In the genomic region with DNA sequence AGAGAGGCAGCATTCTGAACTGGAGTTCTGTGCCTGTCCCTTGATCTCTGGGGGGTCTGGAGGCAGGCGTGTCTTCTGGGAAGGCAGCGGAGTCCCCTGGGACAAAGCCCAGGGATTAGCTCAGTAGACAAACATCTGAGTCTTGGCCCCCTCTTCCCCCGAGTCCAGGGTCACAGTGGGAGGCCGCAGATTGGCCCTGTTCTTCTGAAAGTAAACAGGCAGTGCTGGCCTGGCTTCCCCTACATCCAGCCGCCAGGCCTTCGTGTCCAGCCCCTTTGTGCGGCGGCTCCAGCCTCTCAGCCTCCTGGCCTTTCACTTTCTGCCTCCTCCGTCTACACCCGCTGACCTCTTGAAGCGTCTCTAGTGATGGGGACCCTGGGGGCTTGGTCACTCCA, we compare ENCODE assay signal across 1 cellular context.
TF ChIP-seq lines count a peak whose summit lies in the region.

No MANE protein-coding gene starts in this region.

TF ChIP-seq in HepG2, 621 proteins besides CTCF, POLR2A, EP300 and RAD21 (continued from another document and continues in another):
- TF ChIP-seq E2F1 (CRISPR knock-in tag; IDR thresholded peaks at IDR 0.05) (no peak), KLF12 (CRISPR knock-in tag; IDR thresholded peaks at IDR 0.05; ENCODE audit: borderline replicate concordance) (peak; percentile 54; the same call in 1 of the 2 replicates), DR1 (CRISPR knock-in tag; IDR thresholded peaks at IDR 0.05) (no peak), IKZF4 (CRISPR knock-in tag; IDR thresholded peaks at IDR 0.05; ENCODE audit: borderline replicate concordance, low read depth, not compliant biosample characterization) (no peak), ZFP37 (CRISPR knock-in tag; IDR thresholded peaks at IDR 0.05; ENCODE audit: borderline replicate concordance) (no peak), ZNF816 (CRISPR knock-in tag; IDR thresholded peaks at IDR 0.05; ENCODE audit: borderline replicate concordance) (peak; percentile 75; the same call in 1 of the 2 replicates), ARNT (IDR thresholded peaks at IDR 0.05) (no peak), ZNF33A (CRISPR knock-in tag; IDR thresholded peaks at IDR 0.05; ENCODE audit: borderline replicate concordance) (no peak), NFATC3 (CRISPR knock-in tag; IDR thresholded peaks at IDR 0.05) (no peak), ZNF180 (CRISPR knock-in tag; IDR thresholded peaks at IDR 0.05; ENCODE audit: borderline replicate concordance, low read depth) (no peak), ZNF382 (CRISPR knock-in tag; IDR thresholded peaks at IDR 0.05; ENCODE audit: borderline replicate concordance) (no peak), PAX8 (CRISPR knock-in tag; IDR thresholded peaks at IDR 0.05; ENCODE audit: borderline replicate concordance) (no peak), KAT7 (CRISPR knock-in tag; IDR thresholded peaks at IDR 0.05; ENCODE audit: borderline replicate concordance) (no peak), TAF15 (IDR thresholded peaks at IDR 0.05; ENCODE audit: low read depth, low read length, poor library complexity, severe bottlenecking) (no peak), ZFP36L2 (CRISPR knock-in tag; IDR thresholded peaks at IDR 0.05) (no peak), HOXA9 (CRISPR knock-in tag; IDR thresholded peaks at IDR 0.05; ENCODE audit: borderline replicate concordance) (no peak), ZBTB21 (CRISPR knock-in tag; IDR thresholded peaks at IDR 0.05) (no peak), ZNF770 (CRISPR knock-in tag; IDR thresholded peaks at IDR 0.05) (peak; percentile 97), SRSF1 (optimal IDR thresholded peaks at IDR 0.05; ENCODE audit: low read depth, low read length) (no peak), ZHX2 (IDR thresholded peaks at IDR 0.05; ENCODE audit: low read depth) (no peak), ZHX2 (CRISPR knock-in tag; IDR thresholded peaks at IDR 0.05; ENCODE audit: borderline replicate concordance) (no peak), ARID5B (CRISPR knock-in tag; IDR thresholded peaks at IDR 0.05) (peak; percentile 83), TGIF2 (CRISPR knock-in tag; IDR thresholded peaks at IDR 0.05) (no peak), POLR2G (IDR thresholded peaks at IDR 0.05; ENCODE audit: low read depth, low read length) (no peak; the same call in 1 of the 2 replicates), ZNF569 (CRISPR knock-in tag; IDR thresholded peaks at IDR 0.05; ENCODE audit: borderline replicate concordance) (no peak)
- TF ChIP-seq, protein P1, sequence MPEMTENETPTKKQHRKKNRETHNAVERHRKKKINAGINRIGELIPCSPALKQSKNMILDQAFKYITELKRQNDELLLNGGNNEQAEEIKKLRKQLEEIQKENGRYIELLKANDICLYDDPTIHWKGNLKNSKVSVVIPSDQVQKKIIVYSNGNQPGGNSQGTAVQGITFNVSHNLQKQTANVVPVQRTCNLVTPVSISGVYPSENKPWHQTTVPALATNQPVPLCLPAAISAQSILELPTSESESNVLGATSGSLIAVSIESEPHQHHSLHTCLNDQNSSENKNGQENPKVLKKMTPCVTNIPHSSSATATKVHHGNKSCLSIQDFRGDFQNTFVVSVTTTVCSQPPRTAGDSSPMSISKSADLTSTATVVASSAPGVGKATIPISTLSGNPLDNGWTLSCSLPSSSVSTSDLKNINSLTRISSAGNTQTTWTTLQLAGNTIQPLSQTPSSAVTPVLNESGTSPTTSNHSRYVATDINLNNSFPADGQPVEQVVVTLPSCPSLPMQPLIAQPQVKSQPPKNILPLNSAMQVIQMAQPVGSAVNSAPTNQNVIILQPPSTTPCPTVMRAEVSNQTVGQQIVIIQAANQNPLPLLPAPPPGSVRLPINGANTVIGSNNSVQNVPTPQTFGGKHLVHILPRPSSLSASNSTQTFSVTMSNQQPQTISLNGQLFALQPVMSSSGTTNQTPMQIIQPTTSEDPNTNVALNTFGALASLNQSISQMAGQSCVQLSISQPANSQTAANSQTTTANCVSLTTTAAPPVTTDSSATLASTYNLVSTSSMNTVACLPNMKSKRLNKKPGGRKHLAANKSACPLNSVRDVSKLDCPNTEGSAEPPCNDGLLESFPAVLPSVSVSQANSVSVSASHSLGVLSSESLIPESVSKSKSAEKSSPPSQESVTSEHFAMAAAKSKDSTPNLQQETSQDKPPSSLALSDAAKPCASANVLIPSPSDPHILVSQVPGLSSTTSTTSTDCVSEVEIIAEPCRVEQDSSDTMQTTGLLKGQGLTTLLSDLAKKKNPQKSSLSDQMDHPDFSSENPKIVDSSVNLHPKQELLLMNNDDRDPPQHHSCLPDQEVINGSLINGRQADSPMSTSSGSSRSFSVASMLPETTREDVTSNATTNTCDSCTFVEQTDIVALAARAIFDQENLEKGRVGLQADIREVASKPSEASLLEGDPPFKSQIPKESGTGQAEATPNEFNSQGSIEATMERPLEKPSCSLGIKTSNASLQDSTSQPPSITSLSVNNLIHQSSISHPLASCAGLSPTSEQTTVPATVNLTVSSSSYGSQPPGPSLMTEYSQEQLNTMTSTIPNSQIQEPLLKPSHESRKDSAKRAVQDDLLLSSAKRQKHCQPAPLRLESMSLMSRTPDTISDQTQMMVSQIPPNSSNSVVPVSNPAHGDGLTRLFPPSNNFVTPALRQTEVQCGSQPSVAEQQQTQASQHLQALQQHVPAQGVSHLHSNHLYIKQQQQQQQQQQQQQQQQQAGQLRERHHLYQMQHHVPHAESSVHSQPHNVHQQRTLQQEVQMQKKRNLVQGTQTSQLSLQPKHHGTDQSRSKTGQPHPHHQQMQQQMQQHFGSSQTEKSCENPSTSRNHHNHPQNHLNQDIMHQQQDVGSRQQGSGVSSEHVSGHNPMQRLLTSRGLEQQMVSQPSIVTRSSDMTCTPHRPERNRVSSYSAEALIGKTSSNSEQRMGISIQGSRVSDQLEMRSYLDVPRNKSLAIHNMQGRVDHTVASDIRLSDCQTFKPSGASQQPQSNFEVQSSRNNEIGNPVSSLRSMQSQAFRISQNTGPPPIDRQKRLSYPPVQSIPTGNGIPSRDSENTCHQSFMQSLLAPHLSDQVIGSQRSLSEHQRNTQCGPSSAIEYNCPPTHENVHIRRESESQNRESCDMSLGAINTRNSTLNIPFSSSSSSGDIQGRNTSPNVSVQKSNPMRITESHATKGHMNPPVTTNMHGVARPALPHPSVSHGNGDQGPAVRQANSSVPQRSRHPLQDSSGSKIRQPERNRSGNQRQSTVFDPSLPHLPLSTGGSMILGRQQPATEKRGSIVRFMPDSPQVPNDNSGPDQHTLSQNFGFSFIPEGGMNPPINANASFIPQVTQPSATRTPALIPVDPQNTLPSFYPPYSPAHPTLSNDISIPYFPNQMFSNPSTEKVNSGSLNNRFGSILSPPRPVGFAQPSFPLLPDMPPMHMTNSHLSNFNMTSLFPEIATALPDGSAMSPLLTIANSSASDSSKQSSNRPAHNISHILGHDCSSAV (CRISPR knock-in tag; IDR thresholded peaks at IDR 0.05; ENCODE audit: borderline replicate concordance), result no peak
